8 cellular contexts compared by ENCODE assay signal in genomic region chr2:237694423-237695194, GRCh38.
DNase-seq lines count a peak whose midpoint lies in the region; ATAC-seq and TF ChIP-seq lines count a peak whose summit lies in the region.

No MANE protein-coding gene starts in this region.

- POLR2A ChIA-PET in activated CD4-positive, alpha-beta memory T cell treated with anti-CD3 and anti-CD28 coated beads for 36 hours (lab: Charles Lee) = interaction anchor here (1.0 to 9.1 kb wide), 5 partner anchors 8 to 253 kb away, joined by 3 to 169 read pairs (median 32); no protein-coding TSS in a partner anchor

- H3K4me1 ChIP-seq in tibial nerve = peaks cover 0 to 69% (median 43%) of the 10 kb centered on the region in 4 donors

- H3K27ac Mint-ChIP-seq in activated CD8-positive, alpha-beta memory T cell treated with anti-CD3 and anti-CD28 coated beads, Interleukin-2, amount 10 ng/mL, durations not matched to agents 7 days and 5 days = peak overlapping the region; percentile 94
- peak overlapping the region; percentile 99 for H3K27ac Mint-ChIP-seq in activated CD4-positive, alpha-beta memory T cell treated with anti-CD3 and anti-CD28 coated beads for 36 hours
- H3K27ac Mint-ChIP-seq in immature natural killer cell = peak overlapping the region; percentile 87 to 96 (median 95)

- no peaks in the 10 kb centered on the region for H3K27me3 ChIP-seq in tibial nerve

- H3K4me3 Mint-ChIP-seq in activated CD8-positive, alpha-beta memory T cell treated with anti-CD3 and anti-CD28 coated beads, Interleukin-2, amount 10 ng/mL, durations not matched to agents 7 days and 5 days = peak overlapping the region; percentile 97
- H3K4me3 Mint-ChIP-seq in activated CD4-positive, alpha-beta memory T cell treated with anti-CD3 and anti-CD28 coated beads for 36 hours = peak overlapping the region; percentile 98
- peak overlapping the region; percentile 88 to 95 (median 93) for H3K4me3 Mint-ChIP-seq in immature natural killer cell

- H3K9me3 ChIP-seq in tibial nerve = no peaks in the 10 kb centered on the region

- TF ChIP-seq CTCF in tibial nerve (IDR thresholded peaks at IDR 0.05) = no peak

- peak; percentile 9 for ATAC-seq in activated CD8-positive, alpha-beta memory T cell treated with anti-CD3 and anti-CD28 coated beads, Interleukin-2, amount 10 ng/mL, durations not matched to agents 7 days and 5 days
- no peak for ATAC-seq in GM18870 (IDR thresholded peaks at IDR 0.05; ENCODE audit: unreplicated experiment)
- no peak for ATAC-seq in HG03196 (IDR thresholded peaks at IDR 0.05; ENCODE audit: unreplicated experiment)

- peaks cover 51% of the 10 kb centered on the region for H3K4me1 Mint-ChIP-seq in activated CD8-positive, alpha-beta memory T cell treated with anti-CD3 and anti-CD28 coated beads, Interleukin-2, amount 10 ng/mL, durations not matched to agents 7 days and 5 days
- peaks cover 60% of the 10 kb centered on the region for H3K4me1 Mint-ChIP-seq in activated CD4-positive, alpha-beta memory T cell treated with anti-CD3 and anti-CD28 coated beads for 36 hours (ENCODE audit: low read depth)
- H3K4me1 Mint-ChIP-seq in immature natural killer cell = peaks cover 81 to 83% of the 10 kb centered on the region in 2 donors

- WGBS in tibial nerve, 2 donors = 78 to 79% methylated on average over 15 of the region's 15 CpGs

- no peaks in the 10 kb centered on the region for H3K27me3 Mint-ChIP-seq in activated CD8-positive, alpha-beta memory T cell treated with anti-CD3 and anti-CD28 coated beads, Interleukin-2, amount 10 ng/mL, durations not matched to agents 7 days and 5 days
- no peaks in the 10 kb centered on the region for H3K27me3 Mint-ChIP-seq in activated CD4-positive, alpha-beta memory T cell treated with anti-CD3 and anti-CD28 coated beads for 36 hours
- H3K27me3 Mint-ChIP-seq in immature natural killer cell (ENCODE audit: low read depth in 3 of 3) = peaks cover 3 to 20% (median 13%) of the 10 kb centered on the region in 3 donors

- H3K9me3 Mint-ChIP-seq in activated CD8-positive, alpha-beta memory T cell treated with anti-CD3 and anti-CD28 coated beads, Interleukin-2, amount 10 ng/mL, durations not matched to agents 7 days and 5 days (ENCODE audit: low read depth) = no peaks in the 10 kb centered on the region
- no peaks in the 10 kb centered on the region for H3K9me3 Mint-ChIP-seq in activated CD4-positive, alpha-beta memory T cell treated with anti-CD3 and anti-CD28 coated beads for 36 hours
- H3K9me3 Mint-ChIP-seq in immature natural killer cell = no peaks in the 10 kb centered on the region

- CTCF ChIA-PET in activated CD8-positive, alpha-beta memory T cell treated with anti-CD3 and anti-CD28 coated beads, Interleukin-2, amount 10 ng/mL, durations not matched to agents 7 days and 5 days (lab: Charles Lee) = interaction anchor here (0.7 to 12.8 kb wide), 5 partner anchors 13 to 1116 kb away, joined by 3 to 210 read pairs (median 4); no protein-coding TSS in a partner anchor
- CTCF ChIA-PET in activated CD4-positive, alpha-beta memory T cell treated with anti-CD3 and anti-CD28 coated beads for 36 hours (lab: Charles Lee) = interaction anchor here (0.5 to 9.1 kb wide), 5 partner anchors 9 to 85 kb away, joined by 3 to 99 read pairs (median 10); no protein-coding TSS in a partner anchor

- peaks cover 30% of the 10 kb centered on the region for H3K36me3 Mint-ChIP-seq in activated CD8-positive, alpha-beta memory T cell treated with anti-CD3 and anti-CD28 coated beads, Interleukin-2, amount 10 ng/mL, durations not matched to agents 7 days and 5 days
- H3K36me3 Mint-ChIP-seq in activated CD4-positive, alpha-beta memory T cell treated with anti-CD3 and anti-CD28 coated beads for 36 hours = peaks cover 19% of the 10 kb centered on the region
- no peaks in the 10 kb centered on the region for H3K36me3 Mint-ChIP-seq in immature natural killer cell

- TF ChIP-seq EP300 in tibial nerve (IDR thresholded peaks at IDR 0.05) = no peak

- intact Hi-C loops in activated CD4-positive, alpha-beta memory T cell treated with anti-CD3 and anti-CD28 coated beads for 36 hours (cut with micrococcal nuclease) = loop anchor here (2.0 to 10.0 kb wide), 4 partner anchors 114 to 540 kb away; no protein-coding TSS in a partner anchor

- peak overlapping the region in 3 of 4 donors; percentile 85 to 95 (median 91) for H3K4me3 ChIP-seq in tibial nerve

- TF ChIP-seq POLR2A in tibial nerve (IDR thresholded peaks at IDR 0.05) = no peak

- DNase-seq in activated CD8-positive, alpha-beta memory T cell treated with anti-CD3 and anti-CD28 coated beads, Interleukin-2, amount 10 ng/mL, durations not matched to agents 7 days and 5 days = peak; percentile 84
- DNase-seq in activated CD8-positive, alpha-beta memory T cell treated with anti-CD3 and anti-CD28 coated beads, Interleukin-2, amount 50 U/mL, for 4 hours = no peak
- peak; percentile 65 for DNase-seq in activated CD4-positive, alpha-beta memory T cell treated with anti-CD3 and anti-CD28 coated beads for 36 hours
- DNase-seq in immature natural killer cell = no peak
- no peak for DNase-seq in tibial nerve (ENCODE audit: low spot score in 2 of 2)
- DNase-seq in GM19238 (ENCODE audit: insufficient read length, low spot score) = no peak

- peak overlapping the region in 3 of 4 donors; percentile 94 to 97 (median 97) for H3K27ac ChIP-seq in tibial nerve

- H3K36me3 ChIP-seq in tibial nerve = no peaks in the 10 kb centered on the region

Comparison
In these comparisons a context has a peak if more than half of its experiments do, and no peak if none do; other contexts are left out.
1. DNase-seq: peak in activated CD8-positive, alpha-beta memory T cell treated with anti-CD3 and anti-CD28 coated beads, Interleukin-2, amount 10 ng/mL, durations not matched to agents 7 days and 5 days (single experiment) and activated CD4-positive, alpha-beta memory T cell treated with anti-CD3 and anti-CD28 coated beads for 36 hours (single experiment); none in activated CD8-positive, alpha-beta memory T cell treated with anti-CD3 and anti-CD28 coated beads, Interleukin-2, amount 50 U/mL, for 4 hours (single experiment), immature natural killer cell (0 of 3), tibial nerve (0 of 2) and GM19238 (single experiment).
2. Peak in every context shown above with its lines, with median percentiles within 50 percentile points of each other: H3K27ac Mint-ChIP-seq and H3K4me3 Mint-ChIP-seq.